Comparison of ENCODE assay signal across 11 cellular contexts in the genomic region with DNA sequence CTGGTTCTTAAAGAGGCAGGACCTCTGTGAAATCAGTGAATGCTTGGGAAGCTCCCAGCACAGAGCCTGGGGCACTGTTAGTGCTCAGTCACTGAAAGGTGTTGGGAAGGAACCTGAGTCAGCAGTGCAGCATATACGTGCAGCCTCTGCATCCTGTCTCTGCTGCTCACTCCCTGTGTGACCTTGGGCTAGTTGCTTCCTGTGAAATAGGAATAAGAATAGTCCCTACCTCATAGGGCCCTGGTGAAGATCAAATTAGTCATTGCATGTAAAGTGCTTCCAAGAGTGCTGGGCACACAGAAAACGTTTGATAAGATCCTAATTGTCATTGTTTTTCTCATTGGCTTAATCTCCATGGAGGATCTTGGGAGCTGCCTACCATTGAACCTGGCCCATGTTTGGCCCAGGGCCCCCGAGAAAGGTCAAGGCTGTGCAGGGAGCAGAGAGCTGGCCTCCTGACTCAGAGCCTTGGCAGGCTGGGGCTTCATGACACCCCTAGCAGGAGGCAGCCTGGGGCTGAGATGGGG.
DNase-seq lines count a peak whose midpoint lies in the region; ATAC-seq and TF ChIP-seq lines count a peak whose summit lies in the region.
"Had no signal": no experiment of that assay in that cellular context is flagged by ENCODE, and none has a peak within 500 bp of the region (broad histone marks: within the 10 kb centered on the region; RNA-seq: fewer than 3 reads in every experiment).

No MANE protein-coding gene starts in this region.

- no peaks in the 10 kb centered on the region for H3K9me2 ChIP-seq in GM23338 (ENCODE audit: insufficient read depth)

- TF ChIP-seq CTCF in GM23338 (conservative IDR thresholded peaks at IDR 0.05; ENCODE audit: low read depth in 2 of 2) (no peak), esophagus squamous epithelium (IDR thresholded peaks at IDR 0.05) (no peak)

- H3K36me3 ChIP-seq in GM23338 (ENCODE audit: insufficient read depth) (no peaks in the 10 kb centered on the region), esophagus squamous epithelium (no peaks in the 10 kb centered on the region), mesodermal cell (ENCODE audit: control insufficient read depth, insufficient read depth, low read length) (no peaks in the 10 kb centered on the region)
- H3K36me3 ChIP-seq in CD4-positive, alpha-beta memory T cell (ENCODE audit: insufficient read depth, low read length) = no peaks in the 10 kb centered on the region

- H3K4me3 Mint-ChIP-seq in GM23338 = no peak overlapping the region
- H3K4me3 Mint-ChIP-seq in CD4-positive, alpha-beta memory T cell = no peak overlapping the region
- H3K4me3 Mint-ChIP-seq: CD4-positive, CD25-positive, alpha-beta regulatory T cell had no signal

- no peaks in the 10 kb centered on the region for H3K36me3 Mint-ChIP-seq in GM23338 (ENCODE audit: low read depth)
- H3K36me3 Mint-ChIP-seq in CD4-positive, alpha-beta memory T cell = no peaks in the 10 kb centered on the region
- H3K36me3 Mint-ChIP-seq: CD4-positive, CD25-positive, alpha-beta regulatory T cell had no signal

- H3K27me3 ChIP-seq in GM23338 (ENCODE audit: insufficient read depth) = no peaks in the 10 kb centered on the region
- no peaks in the 10 kb centered on the region for H3K27me3 ChIP-seq in esophagus squamous epithelium
- no peaks in the 10 kb centered on the region for H3K27me3 ChIP-seq in CD4-positive, alpha-beta memory T cell (ENCODE audit: insufficient read depth, low read length)

- H2AFZ ChIP-seq in GM23338 = no peak overlapping the region

- no peak overlapping the region for H3K4me2 ChIP-seq in GM23338

- WGBS in esophagus squamous epithelium, 2 donors = 4% methylated on average over 3 of the region's 3 CpGs; no CpG with 5 or more reads in 1 of the 2 donors
- WGBS in mesodermal cell (ENCODE audit: insufficient coverage in 2 of 2), 2 experiments = 37 to 48% methylated on average over 3 of the region's 3 CpGs

- H4K20me1 ChIP-seq in GM23338 (replicated peaks; ENCODE audit: insufficient read depth) = no peaks in the 10 kb centered on the region

- no peaks in the 10 kb centered on the region for H3F3A ChIP-seq in GM23338 (replicated peaks; ENCODE audit: low read depth)

- H3K9me3 ChIP-seq in esophagus squamous epithelium = no peaks in the 10 kb centered on the region
- no peaks in the 10 kb centered on the region for H3K9me3 ChIP-seq in mesodermal cell (ENCODE audit: control insufficient read depth, low read length)
- H3K9me3 ChIP-seq in CD4-positive, alpha-beta memory T cell (ENCODE audit: control insufficient read depth in 1 of 2, low read length in 2 of 2) = no peaks in the 10 kb centered on the region

- CTCF ChIA-PET in HEK293T (lab: Yijun Ruan, JAX) = interaction anchor here (0.5 kb wide), 1 partner anchor 61 kb away, joined by 3 read pairs; no protein-coding TSS in a partner anchor
- CTCF ChIA-PET in CD4-positive, alpha-beta memory T cell (lab: Charles Lee; ENCODE audit: partially characterized antibody) = interaction anchor here (0.9 to 1.6 kb wide), 2 partner anchors 12 to 28 kb away, joined by 3 read pairs; no protein-coding TSS in a partner anchor

- ATAC-seq in GM23338 = peak; percentile 52

- H3K4me3 ChIP-seq in GM23338 = no peak overlapping the region
- no peak overlapping the region for H3K4me3 ChIP-seq in esophagus squamous epithelium
- no peak overlapping the region for H3K4me3 ChIP-seq in mesodermal cell (ENCODE audit: extremely low read depth, insufficient read depth, low read length, poor library complexity, severe bottlenecking)
- no peak overlapping the region for H3K4me3 ChIP-seq in CD4-positive, alpha-beta memory T cell (ENCODE audit: low read length in 2 of 2)

- no peak for TF ChIP-seq POLR2A in esophagus squamous epithelium (IDR thresholded peaks at IDR 0.05)

- H3K4me1 ChIP-seq in GM23338 (ENCODE audit: insufficient read depth) = no peaks in the 10 kb centered on the region
- peaks cover 13 to 62% (median 46%) of the 10 kb centered on the region in 3 donors for H3K4me1 ChIP-seq in esophagus squamous epithelium
- peaks cover 46% of the 10 kb centered on the region for H3K4me1 ChIP-seq in mesodermal cell (ENCODE audit: control insufficient read depth, insufficient read depth, low read length, poor library complexity, severe bottlenecking)
- no peaks in the 10 kb centered on the region for H3K4me1 ChIP-seq in CD4-positive, alpha-beta memory T cell (ENCODE audit: insufficient read depth, low read length)

- intact Hi-C loops in esophagus squamous epithelium (cut with DNase I) = no loop called here
- intact Hi-C loops in CD4-positive, alpha-beta memory T cell (cut with micrococcal nuclease) = no loop called here

- H3K9me3 Mint-ChIP-seq in GM23338 = peaks cover 6% of the 10 kb centered on the region
- no peaks in the 10 kb centered on the region for H3K9me3 Mint-ChIP-seq in CD4-positive, alpha-beta memory T cell
- H3K9me3 Mint-ChIP-seq: CD4-positive, CD25-positive, alpha-beta regulatory T cell had no signal

- 0 out of 2 replicates have a peak overlapping the region, but pooled peaks have one; percentile 6 for H3K27ac Mint-ChIP-seq in GM23338
- H3K27ac Mint-ChIP-seq in CD4-positive, alpha-beta memory T cell = no peak overlapping the region
- H3K27ac Mint-ChIP-seq: CD4-positive, CD25-positive, alpha-beta regulatory T cell had no signal

- POLR2A ChIA-PET in HEK293T (lab: Yijun Ruan, JAX) = no interaction called here
- POLR2A ChIA-PET in CD4-positive, alpha-beta memory T cell (lab: Charles Lee; ENCODE audit: partially characterized antibody) = no interaction called here

- no peak for DNase-seq in GM23338 (ENCODE audit: low spot score)
- DNase-seq in SK-N-DZ (ENCODE audit: low spot score) = peak; percentile 32
- no peak for DNase-seq in esophagus squamous epithelium (lab: John Stamatoyannopoulos, UW)
- no peak for DNase-seq in HEK293T (ENCODE audit: extremely low spot score)
- DNase-seq in AG08396 (ENCODE audit: low spot score) = no peak
- DNase-seq in SIG-M5 (lab: John Stamatoyannopoulos, UW) = no peak
- DNase-seq in CD4-positive, alpha-beta memory T cell = no peak
- DNase-seq: CD4-positive, CD25-positive, alpha-beta regulatory T cell; NCI-H2081; trophoblast cell had no signal

- peaks cover 4% of the 10 kb centered on the region for H3K27me3 Mint-ChIP-seq in GM23338 (ENCODE audit: insufficient read depth, low read depth, poor library complexity)
- peaks cover 3 to 10% of the 10 kb centered on the region in 2 donors for H3K27me3 Mint-ChIP-seq in CD4-positive, alpha-beta memory T cell

- no peak overlapping the region for H3K27ac ChIP-seq in GM23338 (ENCODE audit: low read depth)
- peak overlapping the region; percentile 15 to 71 (median 54) for H3K27ac ChIP-seq in esophagus squamous epithelium
- H3K27ac ChIP-seq in mesodermal cell (ENCODE audit: low read depth, low read length, severe bottlenecking) = peak overlapping the region; percentile 20
- no peak overlapping the region for H3K27ac ChIP-seq in CD4-positive, alpha-beta memory T cell (ENCODE audit: low read depth, low read length)

- H3K79me2 ChIP-seq in GM23338 (replicated peaks; ENCODE audit: insufficient read depth) = no peaks in the 10 kb centered on the region

- peaks cover 13% of the 10 kb centered on the region for H3K4me1 Mint-ChIP-seq in GM23338
- no peaks in the 10 kb centered on the region for H3K4me1 Mint-ChIP-seq in CD4-positive, alpha-beta memory T cell

TF ChIP-seq in GM23338, 12 proteins besides CTCF, POLR2A, EP300 and RAD21 (continues in another document):
- TF ChIP-seq ZNF331 (CRISPR knock-in tag; IDR thresholded peaks at IDR 0.05; ENCODE audit: low read depth) = no peak

TF ChIP-seq in HEK293T, 16 proteins besides CTCF, POLR2A, EP300 and RAD21:
- TF ChIP-seq NFRKB (IDR thresholded peaks at IDR 0.05) (no peak), ELF4 (IDR thresholded peaks at IDR 0.05) (no peak), FOXM1 (IDR thresholded peaks at IDR 0.05; ENCODE audit: borderline replicate concordance) (no peak), BHLHE40 (IDR thresholded peaks at IDR 0.05; ENCODE audit: borderline replicate concordance) (no peak), FOXA1 (IDR thresholded peaks at IDR 0.05) (no peak), TARDBP (IDR thresholded peaks at IDR 0.05) (no peak), SP1 (IDR thresholded peaks at IDR 0.05) (no peak), LEF1 (IDR thresholded peaks at IDR 0.05; ENCODE audit: borderline replicate concordance) (no peak), SUZ12 (IDR thresholded peaks at IDR 0.05) (no peak), ZNF384 (IDR thresholded peaks at IDR 0.05) (no peak), CTBP1 (IDR thresholded peaks at IDR 0.05; ENCODE audit: borderline replicate concordance) (no peak)

Comparison
In these comparisons a context has a peak if more than half of its experiments do, and no peak if none do; other contexts are left out.
1. H3K27ac ChIP-seq: peak in esophagus squamous epithelium (4 of 4) and mesodermal cell (single experiment); none in GM23338 (single experiment) and CD4-positive, alpha-beta memory T cell (single experiment).